1 cellular context compared by ENCODE assay signal in genomic region chr1:85275701-85276289, GRCh38.
A peak's percentile ranks its signal among the peaks of the same experiment; 100 is the strongest.
TF ChIP-seq lines count a peak whose summit lies in the region.

No MANE protein-coding gene starts in this region.

TF ChIP-seq in GM12878, 131 proteins besides CTCF, POLR2A, EP300 and RAD21 (continued from another document):
- TF ChIP-seq E4F1 (IDR thresholded peaks at IDR 0.05; ENCODE audit: borderline replicate concordance, partially characterized antibody) (no peak), CHD1 (IDR thresholded peaks at IDR 0.05; ENCODE audit: low read depth, low read length) (no peak), SPI1 (IDR thresholded peaks at IDR 0.05; ENCODE audit: borderline replicate concordance, insufficient read depth, low read depth, low read length) (no peak), MLLT1 (IDR thresholded peaks at IDR 0.05) (peak; percentile 59; the same call in 1 of the 2 replicates), ZNF274 (IDR thresholded peaks at IDR 0.05; ENCODE audit: insufficient read depth, insufficient read length) (no peak), KDM1A (IDR thresholded peaks at IDR 0.05; ENCODE audit: borderline replicate concordance) (no peak)
TF ChIP-seq in GM12878: peak in this region for 12.
